In genomic region chr12:12720052-12720451, GRCh38 we compare ENCODE assay signal across 8 cellular contexts. TPM values are rescaled to one million over a fixed set of nuclear protein-coding genes. Genes with fewer than 3 reads are reported as not detected.
DNase-seq lines count a peak whose midpoint lies in the region; ATAC-seq, FAIRE-seq and TF ChIP-seq lines count a peak whose summit lies in the region.

No MANE protein-coding gene starts in this region.

- H3K4me3 ChIP-seq in AG09309 (ENCODE audit: control insufficient read depth, low read depth, low read length) (peak overlapping the region; percentile 67), HUES48 (ENCODE audit: low read depth, low read length) (peak overlapping the region; percentile 96; the same call in 1 of the 2 replicates), astrocyte (ENCODE audit: insufficient read depth, low read depth, low read length) (peak overlapping the region; percentile 93), mononuclear cell (ENCODE audit: low read length) (peak overlapping the region; percentile 99)

- H3K27me3 ChIP-seq in HUES48 (ENCODE audit: control insufficient read depth, insufficient read depth, low read length) (peaks cover 37% of the 10 kb centered on the region), astrocyte (ENCODE audit: insufficient read depth, low read length) (no peaks in the 10 kb centered on the region), mononuclear cell (ENCODE audit: insufficient read depth, low read length) (no peaks in the 10 kb centered on the region)

- no peaks in the 10 kb centered on the region for H3K9me3 Mint-ChIP-seq in astrocyte (ENCODE audit: unreplicated experiment)

- H4K20me1 ChIP-seq in astrocyte (ENCODE audit: insufficient read depth, low read length): peaks cover 20% of the 10 kb centered on the region

- TF ChIP-seq CTCF in AG09309 (IDR thresholded peaks at IDR 0.05; ENCODE audit: control insufficient read depth, insufficient read depth, low read depth, low read length, missing control alignments): no peak
- TF ChIP-seq CTCF in astrocyte (IDR thresholded peaks at IDR 0.05; ENCODE audit: insufficient read depth, low read depth, low read length): no peak

- no peaks in the 10 kb centered on the region for H3K9me3 ChIP-seq in HUES48 (ENCODE audit: control insufficient read depth, insufficient read depth, low read length)
- no peaks in the 10 kb centered on the region for H3K9me3 ChIP-seq in astrocyte (ENCODE audit: insufficient read depth, low read depth, low read length)
- H3K9me3 ChIP-seq in mononuclear cell (ENCODE audit: low read depth, low read length): no peaks in the 10 kb centered on the region

- peaks cover 5% of the 10 kb centered on the region for H3K36me3 Mint-ChIP-seq in astrocyte (ENCODE audit: low read depth, unreplicated experiment)

- ATAC-seq in HG02938 (IDR thresholded peaks at IDR 0.05; ENCODE audit: unreplicated experiment): no peak

- H3K27me3 Mint-ChIP-seq in astrocyte (ENCODE audit: low read depth, unreplicated experiment): no peaks in the 10 kb centered on the region

- H3K9ac ChIP-seq in HUES48 (ENCODE audit: low read depth, low read length): no peak overlapping the region
- H3K9ac ChIP-seq in astrocyte (ENCODE audit: low read length): peak overlapping the region; percentile 98

- H3K4me1 Mint-ChIP-seq in astrocyte (ENCODE audit: low read depth, unreplicated experiment): peaks cover 16% of the 10 kb centered on the region

- H3K4me1 ChIP-seq in HUES48 (ENCODE audit: control insufficient read depth, insufficient read depth, low read length) (peaks cover 43% of the 10 kb centered on the region), astrocyte (ENCODE audit: insufficient read depth, low read length) (peaks cover 42% of the 10 kb centered on the region), mononuclear cell (ENCODE audit: insufficient read depth, low read length) (peaks cover 43% of the 10 kb centered on the region)

- H3K4me2 ChIP-seq in astrocyte (ENCODE audit: low read length): peak overlapping the region; percentile 89

- FAIRE-seq in astrocyte (lab: Jason Lieb, UNC): no peak
- FAIRE-seq in urothelium cell line (lab: Jason Lieb, UNC): no peak

- H3K36me3 ChIP-seq in HUES48 (ENCODE audit: control insufficient read depth, insufficient read depth, low read length): peaks cover 38% of the 10 kb centered on the region
- H3K36me3 ChIP-seq in astrocyte (ENCODE audit: insufficient read depth, low read length): peaks cover 15% of the 10 kb centered on the region

- H3K27ac ChIP-seq in HUES48 (ENCODE audit: low read depth, low read length) (no peak overlapping the region), astrocyte (ENCODE audit: low read depth, low read length) (peak overlapping the region; percentile 92)

- no peak overlapping the region for H2AFZ ChIP-seq in astrocyte (ENCODE audit: low read depth, low read length)

- DNase-seq in AG09309 (ENCODE audit: low read depth) (no peak), astrocyte (ENCODE audit: low read depth) (no peak), DMS79 (lab: John Stamatoyannopoulos, UW) (no peak), urothelium cell line (ENCODE audit: low spot score) (no peak), cerebellar cortex (ENCODE audit: low spot score) (no peak)

- H3K4me3 Mint-ChIP-seq in astrocyte (ENCODE audit: unreplicated experiment): no peak overlapping the region

- H3K27ac Mint-ChIP-seq in astrocyte (ENCODE audit: unreplicated experiment): no peak overlapping the region

- H3K79me2 ChIP-seq in astrocyte (ENCODE audit: insufficient read depth, low read length): peaks cover 71% of the 10 kb centered on the region

RNA-seq across cellular contexts. Expression of gene CDKN1B, which starts 2.9 kb away (rescaled TPM):
- 13.4 and 16.7 TPM in 2 replicates for total RNA-seq in astrocyte
- 268 TPM for total RNA-seq in mononuclear cell

RNA-seq across cellular contexts. Expression of gene GPR19, which starts 24.1 kb away (rescaled TPM):
- 2.8 and 4.3 TPM in 2 replicates for total RNA-seq in astrocyte
- total RNA-seq in mononuclear cell: 0.73 TPM

Comparison
In these comparisons a context has a peak if more than half of its experiments do, and no peak if none do; other contexts are left out.
1. RNA of gene CDKN1B, which starts 2.9 kb away (total RNA-seq): 268 TPM in mononuclear cell (single experiment); 13.4 to 16.7 TPM in astrocyte; every median in the first group is over 10 times any median in the second.
2. Peak in every context shown above with its lines, with median percentiles within 50 percentile points of each other: H3K4me3 ChIP-seq.